Comparison of ENCODE assay signal across 1 cellular context in the genomic region with DNA sequence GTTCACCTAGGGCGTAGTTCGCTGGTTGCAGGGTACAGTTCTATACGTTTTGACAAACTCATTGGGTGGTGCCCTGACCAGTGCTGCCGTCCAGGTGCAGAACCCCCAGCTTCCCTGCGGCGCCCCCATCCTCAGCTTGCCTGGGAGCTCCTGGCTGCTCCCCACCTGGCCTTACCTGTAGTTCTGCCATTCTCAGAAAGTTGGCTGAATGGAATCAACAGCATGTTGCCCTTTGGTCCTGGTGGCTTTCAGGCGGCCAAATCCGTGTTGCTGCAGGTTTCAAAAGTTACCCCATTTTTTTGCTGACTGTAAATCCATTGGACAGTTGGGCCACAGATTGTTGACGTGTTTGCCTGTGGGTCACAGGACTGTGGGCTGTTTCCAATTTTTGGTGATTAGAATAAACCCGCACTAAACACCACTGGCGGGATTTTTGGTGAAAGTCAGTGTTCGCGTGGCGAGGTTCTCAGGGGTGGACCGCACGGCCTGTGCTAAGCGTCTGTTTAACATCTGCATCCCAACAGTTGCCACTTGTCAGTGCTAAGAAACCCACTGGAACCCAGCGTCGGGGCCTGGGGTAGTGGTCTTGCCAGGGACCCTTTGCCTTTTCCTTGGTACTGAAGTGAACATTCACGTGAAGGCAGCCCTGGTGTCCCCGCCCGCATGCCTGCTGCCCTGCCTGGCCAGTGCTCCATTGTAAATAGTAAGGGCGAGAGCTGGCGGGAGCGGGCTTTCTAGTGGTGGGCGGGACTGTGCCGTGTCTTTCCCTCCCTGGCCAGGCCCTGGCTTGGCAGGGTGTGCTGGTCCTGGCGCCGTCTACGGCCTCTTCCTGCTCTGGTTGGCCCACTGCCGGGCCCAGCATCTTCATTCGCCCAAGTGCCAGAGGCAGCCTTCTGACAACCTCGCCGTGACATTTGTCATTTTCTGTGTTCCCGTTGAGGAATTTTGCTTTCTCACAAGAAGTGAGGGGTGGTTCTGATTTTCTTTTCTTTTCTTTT.
TF ChIP-seq lines count a peak whose summit lies in the region.

No MANE protein-coding gene starts in this region.

TF ChIP-seq in HepG2, 621 proteins besides CTCF, POLR2A, EP300 and RAD21 (continued from another document and continues in another):
- TF ChIP-seq, protein P1, sequence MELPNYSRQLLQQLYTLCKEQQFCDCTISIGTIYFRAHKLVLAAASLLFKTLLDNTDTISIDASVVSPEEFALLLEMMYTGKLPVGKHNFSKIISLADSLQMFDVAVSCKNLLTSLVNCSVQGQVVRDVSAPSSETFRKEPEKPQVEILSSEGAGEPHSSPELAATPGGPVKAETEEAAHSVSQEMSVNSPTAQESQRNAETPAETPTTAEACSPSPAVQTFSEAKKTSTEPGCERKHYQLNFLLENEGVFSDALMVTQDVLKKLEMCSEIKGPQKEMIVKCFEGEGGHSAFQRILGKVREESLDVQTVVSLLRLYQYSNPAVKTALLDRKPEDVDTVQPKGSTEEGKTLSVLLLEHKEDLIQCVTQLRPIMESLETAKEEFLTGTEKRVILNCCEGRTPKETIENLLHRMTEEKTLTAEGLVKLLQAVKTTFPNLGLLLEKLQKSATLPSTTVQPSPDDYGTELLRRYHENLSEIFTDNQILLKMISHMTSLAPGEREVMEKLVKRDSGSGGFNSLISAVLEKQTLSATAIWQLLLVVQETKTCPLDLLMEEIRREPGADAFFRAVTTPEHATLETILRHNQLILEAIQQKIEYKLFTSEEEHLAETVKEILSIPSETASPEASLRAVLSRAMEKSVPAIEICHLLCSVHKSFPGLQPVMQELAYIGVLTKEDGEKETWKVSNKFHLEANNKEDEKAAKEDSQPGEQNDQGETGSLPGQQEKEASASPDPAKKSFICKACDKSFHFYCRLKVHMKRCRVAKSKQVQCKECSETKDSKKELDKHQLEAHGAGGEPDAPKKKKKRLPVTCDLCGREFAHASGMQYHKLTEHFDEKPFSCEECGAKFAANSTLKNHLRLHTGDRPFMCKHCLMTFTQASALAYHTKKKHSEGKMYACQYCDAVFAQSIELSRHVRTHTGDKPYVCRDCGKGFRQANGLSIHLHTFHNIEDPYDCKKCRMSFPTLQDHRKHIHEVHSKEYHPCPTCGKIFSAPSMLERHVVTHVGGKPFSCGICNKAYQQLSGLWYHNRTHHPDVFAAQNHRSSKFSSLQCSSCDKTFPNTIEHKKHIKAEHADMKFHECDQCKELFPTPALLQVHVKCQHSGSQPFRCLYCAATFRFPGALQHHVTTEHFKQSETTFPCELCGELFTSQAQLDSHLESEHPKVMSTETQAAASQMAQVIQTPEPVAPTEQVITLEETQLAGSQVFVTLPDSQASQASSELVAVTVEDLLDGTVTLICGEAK (IDR thresholded peaks at IDR 0.05) = no peak
- TF ChIP-seq, protein P1 (CRISPR knock-in tag; IDR thresholded peaks at IDR 0.05) = peak; percentile 57; the same call in 1 of the 2 replicates
- TF ChIP-seq ADNP (CRISPR knock-in tag; IDR thresholded peaks at IDR 0.05) (no peak), LCORL (IDR thresholded peaks at IDR 0.05) (no peak), LCORL (CRISPR knock-in tag; IDR thresholded peaks at IDR 0.05) (peak; percentile 56), MBNL3 (CRISPR knock-in tag; conservative IDR thresholded peaks at IDR 0.05) (no peak), KLF6 (CRISPR knock-in tag; IDR thresholded peaks at IDR 0.05) (no peak), ZNF607 (CRISPR knock-in tag; IDR thresholded peaks at IDR 0.05; ENCODE audit: borderline replicate concordance) (peak; percentile 78; the same call in 1 of the 2 replicates), ZFX (CRISPR knock-in tag; IDR thresholded peaks at IDR 0.05; ENCODE audit: low read depth) (peak; percentile 68), TEAD2 (CRISPR knock-in tag; IDR thresholded peaks at IDR 0.05) (no peak), DMAP1 (CRISPR knock-in tag; IDR thresholded peaks at IDR 0.05) (peak; percentile 40), SIX4 (CRISPR knock-in tag; IDR thresholded peaks at IDR 0.05) (no peak), HDAC6 (IDR thresholded peaks at IDR 0.05; ENCODE audit: low read depth, low read length) (no peak), HNRNPK (IDR thresholded peaks at IDR 0.05; ENCODE audit: low read depth, low read length, poor library complexity, severe bottlenecking) (no peak), ZNF891 (CRISPR knock-in tag; IDR thresholded peaks at IDR 0.05) (no peak)
- TF ChIP-seq, protein P2, sequence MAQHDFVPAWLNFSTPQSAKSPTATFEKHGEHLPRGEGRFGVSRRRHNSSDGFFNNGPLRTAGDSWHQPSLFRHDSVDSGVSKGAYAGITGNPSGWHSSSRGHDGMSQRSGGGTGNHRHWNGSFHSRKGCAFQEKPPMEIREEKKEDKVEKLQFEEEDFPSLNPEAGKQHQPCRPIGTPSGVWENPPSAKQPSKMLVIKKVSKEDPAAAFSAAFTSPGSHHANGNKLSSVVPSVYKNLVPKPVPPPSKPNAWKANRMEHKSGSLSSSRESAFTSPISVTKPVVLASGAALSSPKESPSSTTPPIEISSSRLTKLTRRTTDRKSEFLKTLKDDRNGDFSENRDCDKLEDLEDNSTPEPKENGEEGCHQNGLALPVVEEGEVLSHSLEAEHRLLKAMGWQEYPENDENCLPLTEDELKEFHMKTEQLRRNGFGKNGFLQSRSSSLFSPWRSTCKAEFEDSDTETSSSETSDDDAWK (CRISPR knock-in tag; IDR thresholded peaks at IDR 0.05) = no peak
- TF ChIP-seq, protein P3, sequence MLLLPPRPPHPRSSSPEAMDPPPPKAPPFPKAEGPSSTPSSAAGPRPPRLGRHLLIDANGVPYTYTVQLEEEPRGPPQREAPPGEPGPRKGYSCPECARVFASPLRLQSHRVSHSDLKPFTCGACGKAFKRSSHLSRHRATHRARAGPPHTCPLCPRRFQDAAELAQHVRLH (CRISPR knock-in tag; IDR thresholded peaks at IDR 0.05; ENCODE audit: borderline replicate concordance, low read depth) = no peak
- TF ChIP-seq, protein P4, sequence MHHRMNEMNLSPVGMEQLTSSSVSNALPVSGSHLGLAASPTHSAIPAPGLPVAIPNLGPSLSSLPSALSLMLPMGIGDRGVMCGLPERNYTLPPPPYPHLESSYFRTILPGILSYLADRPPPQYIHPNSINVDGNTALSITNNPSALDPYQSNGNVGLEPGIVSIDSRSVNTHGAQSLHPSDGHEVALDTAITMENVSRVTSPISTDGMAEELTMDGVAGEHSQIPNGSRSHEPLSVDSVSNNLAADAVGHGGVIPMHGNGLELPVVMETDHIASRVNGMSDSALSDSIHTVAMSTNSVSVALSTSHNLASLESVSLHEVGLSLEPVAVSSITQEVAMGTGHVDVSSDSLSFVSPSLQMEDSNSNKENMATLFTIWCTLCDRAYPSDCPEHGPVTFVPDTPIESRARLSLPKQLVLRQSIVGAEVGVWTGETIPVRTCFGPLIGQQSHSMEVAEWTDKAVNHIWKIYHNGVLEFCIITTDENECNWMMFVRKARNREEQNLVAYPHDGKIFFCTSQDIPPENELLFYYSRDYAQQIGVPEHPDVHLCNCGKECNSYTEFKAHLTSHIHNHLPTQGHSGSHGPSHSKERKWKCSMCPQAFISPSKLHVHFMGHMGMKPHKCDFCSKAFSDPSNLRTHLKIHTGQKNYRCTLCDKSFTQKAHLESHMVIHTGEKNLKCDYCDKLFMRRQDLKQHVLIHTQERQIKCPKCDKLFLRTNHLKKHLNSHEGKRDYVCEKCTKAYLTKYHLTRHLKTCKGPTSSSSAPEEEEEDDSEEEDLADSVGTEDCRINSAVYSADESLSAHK (CRISPR knock-in tag; IDR thresholded peaks at IDR 0.05; ENCODE audit: borderline replicate concordance) = no peak
- TF ChIP-seq, protein P5, sequence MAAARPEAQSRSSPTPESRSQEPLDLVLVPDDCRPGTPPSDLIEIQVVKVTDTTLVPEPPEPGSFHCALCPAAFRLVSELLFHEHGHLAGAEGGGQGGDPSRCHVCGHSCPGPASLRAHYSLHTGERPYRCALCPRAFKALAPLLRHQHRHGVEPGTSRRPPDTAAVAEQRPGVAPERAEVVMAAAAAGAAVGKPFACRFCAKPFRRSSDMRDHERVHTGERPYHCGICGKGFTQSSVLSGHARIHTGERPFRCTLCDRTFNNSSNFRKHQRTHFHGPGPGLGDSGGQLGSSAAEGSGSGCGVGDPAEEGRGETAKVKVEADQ (CRISPR knock-in tag; IDR thresholded peaks at IDR 0.05; ENCODE audit: borderline replicate concordance) = no peak
- TF ChIP-seq, protein P6, sequence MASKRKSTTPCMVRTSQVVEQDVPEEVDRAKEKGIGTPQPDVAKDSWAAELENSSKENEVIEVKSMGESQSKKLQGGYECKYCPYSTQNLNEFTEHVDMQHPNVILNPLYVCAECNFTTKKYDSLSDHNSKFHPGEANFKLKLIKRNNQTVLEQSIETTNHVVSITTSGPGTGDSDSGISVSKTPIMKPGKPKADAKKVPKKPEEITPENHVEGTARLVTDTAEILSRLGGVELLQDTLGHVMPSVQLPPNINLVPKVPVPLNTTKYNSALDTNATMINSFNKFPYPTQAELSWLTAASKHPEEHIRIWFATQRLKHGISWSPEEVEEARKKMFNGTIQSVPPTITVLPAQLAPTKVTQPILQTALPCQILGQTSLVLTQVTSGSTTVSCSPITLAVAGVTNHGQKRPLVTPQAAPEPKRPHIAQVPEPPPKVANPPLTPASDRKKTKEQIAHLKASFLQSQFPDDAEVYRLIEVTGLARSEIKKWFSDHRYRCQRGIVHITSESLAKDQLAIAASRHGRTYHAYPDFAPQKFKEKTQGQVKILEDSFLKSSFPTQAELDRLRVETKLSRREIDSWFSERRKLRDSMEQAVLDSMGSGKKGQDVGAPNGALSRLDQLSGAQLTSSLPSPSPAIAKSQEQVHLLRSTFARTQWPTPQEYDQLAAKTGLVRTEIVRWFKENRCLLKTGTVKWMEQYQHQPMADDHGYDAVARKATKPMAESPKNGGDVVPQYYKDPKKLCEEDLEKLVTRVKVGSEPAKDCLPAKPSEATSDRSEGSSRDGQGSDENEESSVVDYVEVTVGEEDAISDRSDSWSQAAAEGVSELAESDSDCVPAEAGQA (IDR thresholded peaks at IDR 0.05; ENCODE audit: low read depth) = no peak
- TF ChIP-seq, protein P6 (CRISPR knock-in tag; IDR thresholded peaks at IDR 0.05; ENCODE audit: borderline replicate concordance) = peak; percentile 66; the same call in 1 of the 2 replicates
- TF ChIP-seq, protein P7, sequence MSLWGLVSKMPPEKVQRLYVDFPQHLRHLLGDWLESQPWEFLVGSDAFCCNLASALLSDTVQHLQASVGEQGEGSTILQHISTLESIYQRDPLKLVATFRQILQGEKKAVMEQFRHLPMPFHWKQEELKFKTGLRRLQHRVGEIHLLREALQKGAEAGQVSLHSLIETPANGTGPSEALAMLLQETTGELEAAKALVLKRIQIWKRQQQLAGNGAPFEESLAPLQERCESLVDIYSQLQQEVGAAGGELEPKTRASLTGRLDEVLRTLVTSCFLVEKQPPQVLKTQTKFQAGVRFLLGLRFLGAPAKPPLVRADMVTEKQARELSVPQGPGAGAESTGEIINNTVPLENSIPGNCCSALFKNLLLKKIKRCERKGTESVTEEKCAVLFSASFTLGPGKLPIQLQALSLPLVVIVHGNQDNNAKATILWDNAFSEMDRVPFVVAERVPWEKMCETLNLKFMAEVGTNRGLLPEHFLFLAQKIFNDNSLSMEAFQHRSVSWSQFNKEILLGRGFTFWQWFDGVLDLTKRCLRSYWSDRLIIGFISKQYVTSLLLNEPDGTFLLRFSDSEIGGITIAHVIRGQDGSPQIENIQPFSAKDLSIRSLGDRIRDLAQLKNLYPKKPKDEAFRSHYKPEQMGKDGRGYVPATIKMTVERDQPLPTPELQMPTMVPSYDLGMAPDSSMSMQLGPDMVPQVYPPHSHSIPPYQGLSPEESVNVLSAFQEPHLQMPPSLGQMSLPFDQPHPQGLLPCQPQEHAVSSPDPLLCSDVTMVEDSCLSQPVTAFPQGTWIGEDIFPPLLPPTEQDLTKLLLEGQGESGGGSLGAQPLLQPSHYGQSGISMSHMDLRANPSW (CRISPR knock-in tag; IDR thresholded peaks at IDR 0.05; ENCODE audit: borderline replicate concordance) = no peak
- TF ChIP-seq, protein P8, sequence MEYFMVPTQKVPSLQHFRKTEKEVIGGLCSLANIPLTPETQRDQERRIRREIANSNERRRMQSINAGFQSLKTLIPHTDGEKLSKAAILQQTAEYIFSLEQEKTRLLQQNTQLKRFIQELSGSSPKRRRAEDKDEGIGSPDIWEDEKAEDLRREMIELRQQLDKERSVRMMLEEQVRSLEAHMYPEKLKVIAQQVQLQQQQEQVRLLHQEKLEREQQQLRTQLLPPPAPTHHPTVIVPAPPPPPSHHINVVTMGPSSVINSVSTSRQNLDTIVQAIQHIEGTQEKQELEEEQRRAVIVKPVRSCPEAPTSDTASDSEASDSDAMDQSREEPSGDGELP (IDR thresholded peaks at IDR 0.05; ENCODE audit: borderline replicate concordance, low read depth) = no peak; the same call in 1 of the 2 replicates
